In genomic region chr2:219384083-219384713, GRCh38 we compare ENCODE assay signal across 15 cellular contexts. TPM values are rescaled to one million over a fixed set of nuclear protein-coding genes. Genes with fewer than 3 reads are reported as not detected.
"Had no signal": no experiment of that assay in that cellular context is flagged by ENCODE, and none has a peak within 500 bp of the region (broad histone marks: within the 10 kb centered on the region; RNA-seq: fewer than 3 reads in every experiment).

No MANE protein-coding gene starts in this region.

- H3K9me3 ChIP-seq: ascending aorta, esophagus muscularis mucosa, ovary, testis had no signal

- H3K27me3 ChIP-seq: ascending aorta, dorsolateral prefrontal cortex, esophagus muscularis mucosa, ovary, testis had no signal

- H3K27me3 Mint-ChIP-seq: stimulated activated naive CD8-positive, alpha-beta T cell treated with anti-CD3 and anti-CD28 coated beads, Interleukin-15, amount 100 ng/mL, for 72 hours had no signal

- H3K27ac Mint-ChIP-seq: nephron progenitor cell had no signal

- H3K36me3 ChIP-seq: ovary had no signal

- H3K9me3 Mint-ChIP-seq: activated T-cell treated with anti-CD3 and anti-CD28 coated beads, Interleukin-2, amount 50 U/mL, for 4 hours; nephron progenitor cell; stimulated activated naive CD8-positive, alpha-beta T cell treated with anti-CD3 and anti-CD28 coated beads, Interleukin-15, amount 100 ng/mL, for 72 hours had no signal

- H3K4me3 Mint-ChIP-seq: nephron progenitor cell; stimulated activated naive CD8-positive, alpha-beta T cell treated with anti-CD3 and anti-CD28 coated beads, Interleukin-15, amount 100 ng/mL, for 72 hours had no signal

- ATAC-seq: activated T-cell treated with anti-CD3 and anti-CD28 coated beads, Interleukin-2, amount 50 U/mL, for 4 hours; left lobe of liver; stimulated activated naive CD8-positive, alpha-beta T cell treated with anti-CD3 and anti-CD28 coated beads, Interleukin-15, amount 100 ng/mL, for 72 hours had no signal

- H3K27ac ChIP-seq: ascending aorta, ovary, testis had no signal

- H3K4me3 ChIP-seq: ascending aorta, dorsolateral prefrontal cortex, esophagus muscularis mucosa, ovary, testis had no signal

- DNase-seq: activated gamma-delta T cell; activated T-cell treated with anti-CD3 and anti-CD28 coated beads, Interleukin-2, amount 50 U/mL, for 4 hours; dorsolateral prefrontal cortex; nephron progenitor cell; ovary; stimulated activated CD4-positive, alpha-beta T cell treated with anti-CD3 and anti-CD28 coated beads, Interleukin-4, amount 100 ng/mL, for 1 hour; stimulated activated CD8-positive, alpha-beta memory T cell treated with anti-CD3 and anti-CD28 coated beads, Interleukin-4, amount 100 ng/mL, for 48 hours; stimulated activated naive CD8-positive, alpha-beta T cell treated with anti-CD3 and anti-CD28 coated beads, Interleukin-15, amount 100 ng/mL, for 72 hours; testis had no signal

RNA-seq across cellular contexts. Expression of gene DES, which starts 34.0 kb away (rescaled TPM):
- total RNA-seq: bronchial epithelial cell; T-helper 1 cell treated with Interleukin-12 subunit alpha and Interleukin-12 subunit beta and Interleukin-4 antibody, amounts not matched to agents 30 ng/mL and 1 ng/mL, for 36 hours had no signal

RNA-seq across cellular contexts. Expression of gene RESP18, which starts 51.7 kb away (rescaled TPM):
- total RNA-seq: activated T-cell treated with anti-CD3 and anti-CD28 coated beads, Interleukin-2, amount 50 U/mL, for 4 hours; ascending aorta; bronchial epithelial cell; esophagus muscularis mucosa; fibroblast of villous mesenchyme; left lobe of liver; ovary; T-helper 1 cell treated with Interleukin-12 subunit alpha and Interleukin-12 subunit beta and Interleukin-4 antibody, amounts not matched to agents 30 ng/mL and 1 ng/mL, for 36 hours had no signal
- polyA plus RNA-seq: ovary had no signal
